1 cellular context compared by ENCODE assay signal in genomic region chr19:19096641-19097627, GRCh38.
A peak's percentile ranks its signal among the peaks of the same experiment; 100 is the strongest.
TF ChIP-seq lines count a peak whose summit lies in the region.

No MANE protein-coding gene starts in this region.

TF ChIP-seq in HepG2, 621 proteins besides CTCF, POLR2A, EP300 and RAD21 (continued from another document and continues in another):
- TF ChIP-seq SNAPC5 (CRISPR knock-in tag; IDR thresholded peaks at IDR 0.05; ENCODE audit: borderline replicate concordance) (peak; percentile 83; the same call in 1 of the 2 replicates), CENPT (CRISPR knock-in tag; IDR thresholded peaks at IDR 0.05; ENCODE audit: low read depth) (no peak), MLLT10 (CRISPR knock-in tag; IDR thresholded peaks at IDR 0.05) (no peak), PITX1 (CRISPR knock-in tag; IDR thresholded peaks at IDR 0.05) (peak; percentile 93), HOMEZ (CRISPR knock-in tag; IDR thresholded peaks at IDR 0.05; ENCODE audit: low read depth) (no peak), ZNF564 (CRISPR knock-in tag; IDR thresholded peaks at IDR 0.05) (peak; percentile 82; the same call in 1 of the 2 replicates), ZNF639 (CRISPR knock-in tag; conservative IDR thresholded peaks at IDR 0.05) (peak; percentile 53; the same call in 1 of the 2 replicates), STAT6 (CRISPR knock-in tag; IDR thresholded peaks at IDR 0.05; ENCODE audit: borderline replicate concordance) (no peak), ZNF30 (CRISPR knock-in tag; IDR thresholded peaks at IDR 0.05) (no peak), BRD4 (CRISPR knock-in tag; IDR thresholded peaks at IDR 0.05) (peak; percentile 71), SIN3B (IDR thresholded peaks at IDR 0.05; ENCODE audit: low read length) (no peak), ZNF329 (CRISPR knock-in tag; IDR thresholded peaks at IDR 0.05; ENCODE audit: low read depth) (no peak), ZNF33B (CRISPR knock-in tag; IDR thresholded peaks at IDR 0.05) (0 out of 2 replicates have a peak, but pooled peaks have one; percentile 76), MAFF (IDR thresholded peaks at IDR 0.05; ENCODE audit: low read depth, low read length) (peak; percentile 69), XBP1 (CRISPR knock-in tag; IDR thresholded peaks at IDR 0.05) (no peak), AGO1 (IDR thresholded peaks at IDR 0.05; ENCODE audit: low read depth, low read length, poor library complexity, severe bottlenecking) (no peak), NR2F1 (CRISPR knock-in tag; IDR thresholded peaks at IDR 0.05) (peak; percentile 96), CBX2 (IDR thresholded peaks at IDR 0.05; ENCODE audit: low read depth, low read length) (no peak), CBX2 (CRISPR knock-in tag; IDR thresholded peaks at IDR 0.05; ENCODE audit: low read depth) (no peak), SMC3 (IDR thresholded peaks at IDR 0.05; ENCODE audit: low read length) (no peak), NCOA2 (CRISPR knock-in tag; IDR thresholded peaks at IDR 0.05) (peak; percentile 92), ZNF629 (CRISPR knock-in tag; conservative IDR thresholded peaks at IDR 0.05) (peak; percentile 60), ZFP90 (CRISPR knock-in tag; IDR thresholded peaks at IDR 0.05; ENCODE audit: borderline replicate concordance) (peak; percentile 63; the same call in 1 of the 2 replicates), ZFP1 (CRISPR knock-in tag; IDR thresholded peaks at IDR 0.05) (no peak; the same call in 1 of the 2 replicates), HNF1B (CRISPR knock-in tag; IDR thresholded peaks at IDR 0.05) (peak; percentile 95), MTF2 (CRISPR knock-in tag; IDR thresholded peaks at IDR 0.05; ENCODE audit: borderline replicate concordance) (no peak), MED8 (CRISPR knock-in tag; IDR thresholded peaks at IDR 0.05; ENCODE audit: insufficient replicate concordance) (peak; percentile 86), ZNF343 (CRISPR knock-in tag; IDR thresholded peaks at IDR 0.05) (no peak), FUBP1 (CRISPR knock-in tag; IDR thresholded peaks at IDR 0.05; ENCODE audit: borderline replicate concordance) (no peak), HIVEP1 (CRISPR knock-in tag; IDR thresholded peaks at IDR 0.05) (peak; percentile 94), ATF3 (CRISPR knock-in tag; IDR thresholded peaks at IDR 0.05) (peak; percentile 99), PHF21A (CRISPR knock-in tag; IDR thresholded peaks at IDR 0.05) (peak; percentile 97), SIN3A (IDR thresholded peaks at IDR 0.05; ENCODE audit: borderline replicate concordance, low read depth, low read length) (no peak), KDM3A (CRISPR knock-in tag; IDR thresholded peaks at IDR 0.05; ENCODE audit: low read depth) (peak; percentile 96), ZBTB37 (CRISPR knock-in tag; IDR thresholded peaks at IDR 0.05) (no peak; the same call in 1 of the 2 replicates), TOPORS (CRISPR knock-in tag; IDR thresholded peaks at IDR 0.05) (peak; percentile 87), TP53 (CRISPR knock-in tag; conservative IDR thresholded peaks at IDR 0.05) (peak; percentile 84; the same call in 1 of the 2 replicates), PRPF4 (IDR thresholded peaks at IDR 0.05; ENCODE audit: low read depth, low read length, poor library complexity, severe bottlenecking) (no peak), LRRFIP1 (CRISPR knock-in tag; conservative IDR thresholded peaks at IDR 0.05) (no peak), ZNF326 (CRISPR knock-in tag; IDR thresholded peaks at IDR 0.05; ENCODE audit: borderline replicate concordance) (no peak), ZNF263 (CRISPR knock-in tag; IDR thresholded peaks at IDR 0.05) (peak; percentile 95), ZBTB8A (CRISPR knock-in tag; IDR thresholded peaks at IDR 0.05; ENCODE audit: borderline replicate concordance, low read depth) (no peak), ZNF878 (CRISPR knock-in tag; IDR thresholded peaks at IDR 0.05) (peak; percentile 77), FOSL1 (CRISPR knock-in tag; IDR thresholded peaks at IDR 0.05; ENCODE audit: borderline replicate concordance) (peak; percentile 75), KDM4B (CRISPR knock-in tag; IDR thresholded peaks at IDR 0.05) (no peak), RFXAP (CRISPR knock-in tag; IDR thresholded peaks at IDR 0.05; ENCODE audit: borderline replicate concordance) (peak; percentile 87), HNRNPLL (IDR thresholded peaks at IDR 0.05; ENCODE audit: low read depth, low read length, poor library complexity, severe bottlenecking) (peak; percentile 30), ZUFSP (CRISPR knock-in tag; IDR thresholded peaks at IDR 0.05; ENCODE audit: borderline replicate concordance) (no peak), ZNF235 (CRISPR knock-in tag; IDR thresholded peaks at IDR 0.05; ENCODE audit: borderline replicate concordance) (0 out of 2 replicates have a peak, but pooled peaks have one; percentile 37), ZNF224 (CRISPR knock-in tag; IDR thresholded peaks at IDR 0.05) (no peak)
